8 cellular contexts compared by ENCODE assay signal in genomic region chr9:91162784-91163440, GRCh38.
A peak's percentile ranks its signal among the peaks of the same experiment; 100 is the strongest.
DNase-seq lines count a peak whose midpoint lies in the region; ATAC-seq and TF ChIP-seq lines count a peak whose summit lies in the region.

No MANE protein-coding gene starts in this region.

- H3K9ac ChIP-seq in MM.1S (ENCODE audit: low read length), result peak overlapping the region; percentile 81
- no peak overlapping the region for H3K9ac ChIP-seq in adipocyte (ENCODE audit: low read length)

- WGBS in right lobe of liver (ENCODE audit: insufficient coverage, low coverage, low lambda C conversion rate, missing lambda C conversion rate), result 48% methylated on average over 2 of the region's 16 CpGs

- peaks cover 33% of the 10 kb centered on the region for H3F3A ChIP-seq in MM.1S (ENCODE audit: insufficient read depth, low read length)

- no peaks in the 10 kb centered on the region for H4K20me1 ChIP-seq in MM.1S (ENCODE audit: insufficient read depth, low read length)

- peak overlapping the region; percentile 30; the same call in 1 of the 2 replicates for H2AFZ ChIP-seq in MM.1S (ENCODE audit: low read length)

- peak; percentile 47 for ATAC-seq in GM18499 (IDR thresholded peaks at IDR 0.05; ENCODE audit: insufficient read depth, unreplicated experiment)
- peak; percentile 75 for ATAC-seq in GM21737 (IDR thresholded peaks at IDR 0.05; ENCODE audit: unreplicated experiment)
- peak; percentile 40 to 66 (median 54) for ATAC-seq in right lobe of liver

- no peaks in the 10 kb centered on the region for H3K9me2 ChIP-seq in MM.1S (replicated peaks; ENCODE audit: insufficient read depth, low read length)

- H3K27me3 ChIP-seq in MM.1S (replicated peaks; ENCODE audit: insufficient read depth, low read length) (no peaks in the 10 kb centered on the region), adipocyte (replicated peaks; ENCODE audit: control insufficient read depth, insufficient read depth, low read length) (no peaks in the 10 kb centered on the region), right lobe of liver (no peaks in the 10 kb centered on the region)

- peak overlapping the region; percentile 98 for H3K27ac ChIP-seq in MM.1S (ENCODE audit: low read length)
- H3K27ac ChIP-seq in right lobe of liver, result no peak overlapping the region

- peaks cover 29% of the 10 kb centered on the region for H3K79me2 ChIP-seq in MM.1S (ENCODE audit: low read length)

- TF ChIP-seq CTCF in MM.1S (IDR thresholded peaks at IDR 0.05; ENCODE audit: low read length), result no peak
- no peak for TF ChIP-seq CTCF in right lobe of liver (IDR thresholded peaks at IDR 0.05)

- H3K4me3 ChIP-seq in MM.1S (ENCODE audit: low read length) (peak overlapping the region; percentile 43), adipocyte (ENCODE audit: low read length) (no peak overlapping the region), right lobe of liver (no peak overlapping the region)

- H3K36me3 ChIP-seq in MM.1S (replicated peaks; ENCODE audit: insufficient read depth, low read length), result no peaks in the 10 kb centered on the region
- no peaks in the 10 kb centered on the region for H3K36me3 ChIP-seq in adipocyte (ENCODE audit: control insufficient read depth, insufficient read depth, low read length, severe bottlenecking)
- no peaks in the 10 kb centered on the region for H3K36me3 ChIP-seq in right lobe of liver

- intact Hi-C loops in right lobe of liver (cut with DNase I), result no loop called here

- H3K4me2 ChIP-seq in MM.1S (ENCODE audit: low read depth, low read length), result peak overlapping the region; percentile 94

- H3K4me1 ChIP-seq in MM.1S (ENCODE audit: low read length) (peaks cover 48% of the 10 kb centered on the region), adipocyte (ENCODE audit: control insufficient read depth, insufficient read depth, low read length) (peaks cover 18% of the 10 kb centered on the region), right lobe of liver (no peaks in the 10 kb centered on the region)

- DNase-seq in MM.1S (peak; percentile 92), adipocyte (ENCODE audit: low read depth) (peak; percentile 31), right lobe of liver (peak; percentile 47 to 71 (median 59)), ureter (ENCODE audit: low spot score) (peak; percentile 64), NCI-H2171 (lab: John Stamatoyannopoulos, UW) (no peak), NCI-H345 (lab: John Stamatoyannopoulos, UW) (no peak)

- TF ChIP-seq POLR2A in right lobe of liver (IDR thresholded peaks at IDR 0.05), result peak; percentile 11

- H3K9me3 ChIP-seq in MM.1S (replicated peaks; ENCODE audit: insufficient read depth, low read length), result no peaks in the 10 kb centered on the region
- H3K9me3 ChIP-seq in adipocyte (ENCODE audit: control insufficient read depth, low read length), result no peaks in the 10 kb centered on the region
- H3K9me3 ChIP-seq in right lobe of liver, result no peaks in the 10 kb centered on the region

Comparison
In these comparisons a context has a peak if more than half of its experiments do, and no peak if none do; other contexts are left out.
1. DNase-seq: peak in MM.1S (single experiment), adipocyte (single experiment), right lobe of liver (3 of 3) and ureter (single experiment); none in NCI-H2171 (single experiment) and NCI-H345 (single experiment).
2. Peak in every context shown above with its lines, with median percentiles within 50 percentile points of each other: ATAC-seq.